In genomic region chr12:106179086-106179485, GRCh38 we compare ENCODE assay signal across 11 cellular contexts. TPM values are rescaled to one million over a fixed set of nuclear protein-coding genes. Genes with fewer than 3 reads are reported as not detected.
DNase-seq lines count a peak whose midpoint lies in the region; ATAC-seq and TF ChIP-seq lines count a peak whose summit lies in the region.
"Had no signal": no experiment of that assay in that cellular context is flagged by ENCODE, and none has a peak within 500 bp of the region (broad histone marks: within the 10 kb centered on the region; RNA-seq: fewer than 3 reads in every experiment).

No MANE protein-coding gene starts in this region.

- H3K4me3 ChIP-seq in AG10803 (ENCODE audit: low read length) = no peak overlapping the region
- H3K4me3 ChIP-seq in ectodermal cell (ENCODE audit: insufficient read depth, low read depth, low read length) = no peak overlapping the region
- no peak overlapping the region for H3K4me3 ChIP-seq in neuronal stem cell (ENCODE audit: low read length in 2 of 2)
- H3K4me3 ChIP-seq: adrenal gland had no signal

- H3K27me3 ChIP-seq in ectodermal cell (ENCODE audit: control insufficient read depth, insufficient read depth, low read length, poor library complexity, severe bottlenecking) = no peaks in the 10 kb centered on the region
- H3K27me3 ChIP-seq in neuronal stem cell (ENCODE audit: control insufficient read depth in 3 of 3, insufficient read depth in 3 of 3, low read depth in 1 of 3, low read length in 3 of 3) = no peaks in the 10 kb centered on the region
- H3K27me3 ChIP-seq: adrenal gland, BE2C had no signal

- no peak overlapping the region for H4K8ac ChIP-seq in neuronal stem cell (ENCODE audit: low read depth, low read length)

- H3K27ac ChIP-seq in ectodermal cell (ENCODE audit: insufficient read depth, low read depth, low read length, poor library complexity, severe bottlenecking) (peak overlapping the region; percentile 70), neuronal stem cell (replicated peaks; ENCODE audit: low read length) (peak overlapping the region; percentile 77)

- H3K23ac ChIP-seq in neuronal stem cell (ENCODE audit: low read depth, low read length, poor library complexity) = no peak overlapping the region

- ATAC-seq in GM19035 (IDR thresholded peaks at IDR 0.05; ENCODE audit: unreplicated experiment) (no peak), GM19023 (IDR thresholded peaks at IDR 0.05; ENCODE audit: unreplicated experiment) (no peak)

- H2AFZ ChIP-seq in neuronal stem cell (ENCODE audit: low read length) = peak overlapping the region; percentile 68

- no peak overlapping the region for H2BK12ac ChIP-seq in neuronal stem cell (ENCODE audit: low read length)

- no peaks in the 10 kb centered on the region for H3K36me3 Mint-ChIP-seq in endothelial cell (ENCODE audit: low read depth, unreplicated experiment)

- no peak overlapping the region for H3K14ac ChIP-seq in neuronal stem cell (ENCODE audit: low read length)

- H3K36me3 ChIP-seq in ectodermal cell (ENCODE audit: control insufficient read depth, insufficient read depth, low read length) (no peaks in the 10 kb centered on the region), neuronal stem cell (replicated peaks in 1 of 2; ENCODE audit: control insufficient read depth in 2 of 2, insufficient read depth in 2 of 2, low read length in 2 of 2) (no peaks in the 10 kb centered on the region)
- H3K36me3 ChIP-seq: adrenal gland, BE2C had no signal

- no peak overlapping the region for H2BK15ac ChIP-seq in neuronal stem cell (ENCODE audit: low read length)

- H2AK5ac ChIP-seq in neuronal stem cell (ENCODE audit: low read depth, low read length) = no peak overlapping the region

- H3K4me2 ChIP-seq in neuronal stem cell (ENCODE audit: insufficient read depth, low read length, poor library complexity, severe bottlenecking) = no peak overlapping the region

- H3K27ac Mint-ChIP-seq in endothelial cell (ENCODE audit: unreplicated experiment) = no peak overlapping the region

- no peaks in the 10 kb centered on the region for H3K27me3 Mint-ChIP-seq in endothelial cell (ENCODE audit: unreplicated experiment)

- H2BK120ac ChIP-seq in neuronal stem cell (ENCODE audit: low read depth, low read length) = no peak overlapping the region

- no peak overlapping the region for H3K4ac ChIP-seq in neuronal stem cell (ENCODE audit: low read length)

- no peak overlapping the region for H3K4me3 Mint-ChIP-seq in endothelial cell (ENCODE audit: unreplicated experiment)

- H3K4me1 Mint-ChIP-seq in endothelial cell (ENCODE audit: unreplicated experiment) = no peaks in the 10 kb centered on the region

- TF ChIP-seq CTCF in AG10803 (conservative IDR thresholded peaks at IDR 0.05; ENCODE audit: low read length) (no peak), endothelial cell (IDR thresholded peaks at IDR 0.05; ENCODE audit: unreplicated experiment) (no peak)

- no peaks in the 10 kb centered on the region for H3K9me3 Mint-ChIP-seq in endothelial cell (ENCODE audit: unreplicated experiment)

- H3K9me3 ChIP-seq in ectodermal cell (ENCODE audit: control insufficient read depth, low read length) (no peaks in the 10 kb centered on the region), neuronal stem cell (replicated peaks in 1 of 2; ENCODE audit: control insufficient read depth in 2 of 2, insufficient read depth in 1 of 2, low read depth in 1 of 2, low read length in 2 of 2) (no peaks in the 10 kb centered on the region)
- H3K9me3 ChIP-seq: adrenal gland, BE2C had no signal

- peak overlapping the region; percentile 31 for H3K18ac ChIP-seq in neuronal stem cell (ENCODE audit: low read length)

- H4K91ac ChIP-seq in neuronal stem cell (ENCODE audit: low read depth, low read length, poor library complexity) = no peak overlapping the region

- 62 to 67% methylated on average over 3 of the region's 3 CpGs for WGBS in ectodermal cell, 2 experiments
- WGBS in neuronal stem cell (ENCODE audit: extremely low coverage in 2 of 2, insufficient read length in 2 of 2, insufficient replicate concordance in 1 of 2), 2 donors = no CpG with 5 or more reads among the region's 3 CpGs

- H2BK5ac ChIP-seq in neuronal stem cell (ENCODE audit: low read length) = no peak overlapping the region

- DNase-seq in AG10803 (ENCODE audit: low read depth) = peak; percentile 61
- DNase-seq in NCI-H1436 (lab: John Stamatoyannopoulos, UW) = peak; percentile 83
- DNase-seq in neuronal stem cell (ENCODE audit: low spot score) = peak; percentile 11
- DNase-seq in AML-193 (lab: John Stamatoyannopoulos, UW) = no peak
- no peak for DNase-seq in endothelial cell (ENCODE audit: low spot score)
- DNase-seq: activated CD4-positive, alpha-beta T cell treated with anti-CD3 and anti-CD28 coated beads, Interleukin-2, amount 50 U/mL, for 1 hour; BE2C had no signal

- no peaks in the 10 kb centered on the region for H3K79me1 ChIP-seq in neuronal stem cell (ENCODE audit: low read depth, low read length)

- H3K4me1 ChIP-seq in ectodermal cell (ENCODE audit: control insufficient read depth, insufficient read depth, low read length) = peaks cover 21% of the 10 kb centered on the region
- peaks cover 21 to 22% of the 10 kb centered on the region in 2 donors for H3K4me1 ChIP-seq in neuronal stem cell (ENCODE audit: control insufficient read depth in 2 of 2, insufficient read depth in 1 of 2, low read depth in 1 of 2, low read length in 2 of 2)
- H3K4me1 ChIP-seq: BE2C had no signal

- H3K9ac ChIP-seq in neuronal stem cell (ENCODE audit: low read depth, low read length, poor library complexity) = no peak overlapping the region

RNA-seq across cellular contexts. Expression of gene NUAK1, which starts 40.3 kb away (rescaled TPM):
- 19.1 TPM for polyA plus RNA-seq in ectodermal cell (2013, experiment 1 of 4)
- 37.2 TPM for polyA plus RNA-seq in ectodermal cell (2013, experiment 2 of 4)
- polyA plus RNA-seq in ectodermal cell (2013, experiment 3 of 4) = 16.4 TPM
- 20.8 TPM for polyA plus RNA-seq in ectodermal cell (2013, experiment 4 of 4)
- 13.1 TPM for polyA plus RNA-seq in neuronal stem cell (2013, experiment 1 of 2)
- 13.4 TPM for polyA plus RNA-seq in neuronal stem cell (2013, experiment 2 of 2)
- total RNA-seq in endothelial cell (ENCODE audit: unreplicated experiment) = 16.6 TPM

Comparison
In these comparisons a context has a peak if more than half of its experiments do, and no peak if none do; other contexts are left out.
1. DNase-seq: peak in AG10803 (single experiment), NCI-H1436 (single experiment) and neuronal stem cell (single experiment); none in AML-193 (0 of 2) and endothelial cell (single experiment).